ENCODE assay signal across 1 cellular context in the genomic region with DNA sequence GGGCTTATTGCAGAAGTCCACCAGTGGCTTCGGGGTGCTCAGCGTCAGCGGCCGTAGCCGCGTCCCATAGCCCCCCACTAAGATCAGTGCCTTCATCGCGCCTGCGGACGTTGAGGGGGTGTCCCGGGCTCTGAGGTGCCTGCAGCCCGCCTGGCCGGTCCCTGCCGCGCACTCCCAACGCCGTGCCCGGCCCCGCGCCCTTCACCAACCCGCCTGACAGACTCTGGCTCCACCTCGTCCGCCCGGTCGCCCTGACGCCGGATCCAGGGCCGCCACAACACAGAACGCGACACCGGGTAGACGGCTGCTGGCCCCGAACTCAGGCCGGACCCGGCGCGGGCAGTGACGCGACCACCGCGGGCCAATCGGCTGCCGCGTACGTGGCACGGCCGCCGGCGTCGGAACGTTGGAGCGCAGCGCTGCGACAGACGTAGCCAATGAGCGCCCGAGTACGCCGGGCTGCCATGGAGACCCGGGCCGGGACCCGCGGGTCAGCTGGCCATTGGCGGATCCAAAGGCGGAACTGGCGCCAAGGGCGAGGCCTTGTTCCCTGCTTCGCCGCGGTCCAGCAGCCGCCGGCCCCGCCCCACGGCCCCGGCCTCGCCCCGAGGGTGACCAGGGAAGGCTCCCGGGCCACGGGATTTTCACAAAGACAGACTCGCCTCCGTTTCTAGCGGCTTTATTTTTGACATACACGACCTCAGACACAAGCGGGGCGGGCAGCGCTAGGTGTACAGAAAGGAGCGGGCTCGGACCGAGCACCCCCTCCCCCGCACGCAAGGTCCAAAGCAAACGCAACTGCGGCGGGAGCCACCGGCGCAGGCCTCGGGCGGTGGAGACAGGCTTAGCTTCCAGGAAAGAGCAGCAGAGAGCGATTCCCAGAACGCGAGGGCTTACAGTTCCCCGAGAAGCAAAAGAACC.
TF ChIP-seq lines count a peak whose summit lies in the region.

Gene GMPPB, minus strand, starts transcription at position 321 of the 921 bp plus-strand sequence. Its CDS starts 225 bp downstream, at position 96.

TF ChIP-seq in H1, 55 proteins besides CTCF, POLR2A, EP300 and RAD21:
- peak; percentile 88 for TF ChIP-seq KDM4A (IDR thresholded peaks at IDR 0.05; ENCODE audit: low read depth, low read length, severe bottlenecking)
- TF ChIP-seq GTF2F1 (IDR thresholded peaks at IDR 0.05; ENCODE audit: borderline replicate concordance, low read depth, low read length), result no peak
- no peak; the same call in none of the 2 replicates for TF ChIP-seq MAX (IDR thresholded peaks at IDR 0.05)
- TF ChIP-seq BACH1 (IDR thresholded peaks at IDR 0.05; ENCODE audit: low read length), result no peak
- peak; percentile 88 for TF ChIP-seq ASH2L (IDR thresholded peaks at IDR 0.05; ENCODE audit: low read length)
- TF ChIP-seq FOSL1 (IDR thresholded peaks at IDR 0.05; ENCODE audit: insufficient read depth, low read depth, low read length), result no peak
- TF ChIP-seq POLR2AphosphoS5 (IDR thresholded peaks at IDR 0.05; ENCODE audit: low read depth, low read length), result peak; percentile 52
- no peak for TF ChIP-seq SUZ12 (IDR thresholded peaks at IDR 0.05; ENCODE audit: low read length)
- TF ChIP-seq, protein P1, sequence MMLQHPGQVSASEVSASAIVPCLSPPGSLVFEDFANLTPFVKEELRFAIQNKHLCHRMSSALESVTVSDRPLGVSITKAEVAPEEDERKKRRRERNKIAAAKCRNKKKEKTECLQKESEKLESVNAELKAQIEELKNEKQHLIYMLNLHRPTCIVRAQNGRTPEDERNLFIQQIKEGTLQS (IDR thresholded peaks at IDR 0.05; ENCODE audit: insufficient read depth, low read depth, low read length), result peak; percentile 71
- no peak for TF ChIP-seq SAP30 (IDR thresholded peaks at IDR 0.05; ENCODE audit: insufficient read depth, insufficient replicate concordance, low read length)
- TF ChIP-seq RFX5 (IDR thresholded peaks at IDR 0.05; ENCODE audit: borderline replicate concordance, low read depth, low read length), result no peak
- peak; percentile 76 for TF ChIP-seq PHF8 (conservative IDR thresholded peaks at IDR 0.05; ENCODE audit: low read depth, low read length)
- no peak for TF ChIP-seq GABPA (IDR thresholded peaks at IDR 0.05; ENCODE audit: borderline replicate concordance, insufficient read depth, low read length)
- TF ChIP-seq JUND (IDR thresholded peaks at IDR 0.05; ENCODE audit: low read length), result no peak
- no peak for TF ChIP-seq CTBP2 (IDR thresholded peaks at IDR 0.05; ENCODE audit: borderline replicate concordance, insufficient read depth, insufficient read length, low read length)
- TF ChIP-seq TAF7 (optimal IDR thresholded peaks at IDR 0.05; ENCODE audit: borderline replicate concordance, low read depth, low read length), result peak; percentile 52
- peak; percentile 89 for TF ChIP-seq KDM5A (IDR thresholded peaks at IDR 0.05; ENCODE audit: low read length)
- no peak for TF ChIP-seq CHD1 (IDR thresholded peaks at IDR 0.05; ENCODE audit: low read depth, low read length)
- peak; percentile 18; the same call in 1 of the 2 replicates for TF ChIP-seq SP1 (IDR thresholded peaks at IDR 0.05; ENCODE audit: low read depth, low read length)
- no peak for TF ChIP-seq SIX5 (IDR thresholded peaks at IDR 0.05; ENCODE audit: low read depth, low read length)
- TF ChIP-seq JUN (IDR thresholded peaks at IDR 0.05; ENCODE audit: low read depth, low read length), result no peak
- TF ChIP-seq RBBP5 (IDR thresholded peaks at IDR 0.05; ENCODE audit: borderline replicate concordance, low read depth, low read length), result peak; percentile 1; the same call in 1 of the 2 replicates
- no peak for TF ChIP-seq ATF2 (IDR thresholded peaks at IDR 0.05; ENCODE audit: low read length)
- TF ChIP-seq SP2 (IDR thresholded peaks at IDR 0.05; ENCODE audit: low read length), result no peak
- TF ChIP-seq CBX8 (IDR thresholded peaks at IDR 0.05; ENCODE audit: borderline replicate concordance, low read depth, low read length), result no peak
- TF ChIP-seq EGR1 (IDR thresholded peaks at IDR 0.05; ENCODE audit: borderline replicate concordance, low read depth, low read length), result no peak
- peak; percentile 72 for TF ChIP-seq TAF1 (IDR thresholded peaks at IDR 0.05; ENCODE audit: low read depth, low read length)
- TF ChIP-seq SP4 (IDR thresholded peaks at IDR 0.05; ENCODE audit: low read length), result 0 out of 2 replicates have a peak, but pooled peaks have one; percentile 75
- 0 out of 2 replicates have a peak, but pooled peaks have one; percentile 30 for TF ChIP-seq USF2 (IDR thresholded peaks at IDR 0.05; ENCODE audit: low read length)
- TF ChIP-seq, protein P2, sequence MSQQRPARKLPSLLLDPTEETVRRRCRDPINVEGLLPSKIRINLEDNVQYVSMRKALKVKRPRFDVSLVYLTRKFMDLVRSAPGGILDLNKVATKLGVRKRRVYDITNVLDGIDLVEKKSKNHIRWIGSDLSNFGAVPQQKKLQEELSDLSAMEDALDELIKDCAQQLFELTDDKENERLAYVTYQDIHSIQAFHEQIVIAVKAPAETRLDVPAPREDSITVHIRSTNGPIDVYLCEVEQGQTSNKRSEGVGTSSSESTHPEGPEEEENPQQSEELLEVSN (IDR thresholded peaks at IDR 0.05), result peak; percentile 53; the same call in 1 of the 2 replicates
- TF ChIP-seq TCF12 (IDR thresholded peaks at IDR 0.05; ENCODE audit: low read depth, low read length), result no peak
- peak; percentile 38 to 75; a peak in 2 of 4 replicates for TF ChIP-seq SIN3A (conservative IDR thresholded peaks at IDR 0.05 in 1 of 2, IDR thresholded peaks at IDR 0.05 in 1 of 2; ENCODE audit: low read depth in 1 of 2, low read length in 2 of 2)
- TF ChIP-seq CHD2 (IDR thresholded peaks at IDR 0.05; ENCODE audit: low read length), result no peak
- no peak for TF ChIP-seq SIRT6 (IDR thresholded peaks at IDR 0.05; ENCODE audit: low read length)
- no peak for TF ChIP-seq CBX5 (IDR thresholded peaks at IDR 0.05; ENCODE audit: low read depth, low read length)
- peak; percentile 98 for TF ChIP-seq CREB1 (IDR thresholded peaks at IDR 0.05)
- no peak for TF ChIP-seq MAFK (IDR thresholded peaks at IDR 0.05; ENCODE audit: low read depth, low read length)
- TF ChIP-seq, protein P3, sequence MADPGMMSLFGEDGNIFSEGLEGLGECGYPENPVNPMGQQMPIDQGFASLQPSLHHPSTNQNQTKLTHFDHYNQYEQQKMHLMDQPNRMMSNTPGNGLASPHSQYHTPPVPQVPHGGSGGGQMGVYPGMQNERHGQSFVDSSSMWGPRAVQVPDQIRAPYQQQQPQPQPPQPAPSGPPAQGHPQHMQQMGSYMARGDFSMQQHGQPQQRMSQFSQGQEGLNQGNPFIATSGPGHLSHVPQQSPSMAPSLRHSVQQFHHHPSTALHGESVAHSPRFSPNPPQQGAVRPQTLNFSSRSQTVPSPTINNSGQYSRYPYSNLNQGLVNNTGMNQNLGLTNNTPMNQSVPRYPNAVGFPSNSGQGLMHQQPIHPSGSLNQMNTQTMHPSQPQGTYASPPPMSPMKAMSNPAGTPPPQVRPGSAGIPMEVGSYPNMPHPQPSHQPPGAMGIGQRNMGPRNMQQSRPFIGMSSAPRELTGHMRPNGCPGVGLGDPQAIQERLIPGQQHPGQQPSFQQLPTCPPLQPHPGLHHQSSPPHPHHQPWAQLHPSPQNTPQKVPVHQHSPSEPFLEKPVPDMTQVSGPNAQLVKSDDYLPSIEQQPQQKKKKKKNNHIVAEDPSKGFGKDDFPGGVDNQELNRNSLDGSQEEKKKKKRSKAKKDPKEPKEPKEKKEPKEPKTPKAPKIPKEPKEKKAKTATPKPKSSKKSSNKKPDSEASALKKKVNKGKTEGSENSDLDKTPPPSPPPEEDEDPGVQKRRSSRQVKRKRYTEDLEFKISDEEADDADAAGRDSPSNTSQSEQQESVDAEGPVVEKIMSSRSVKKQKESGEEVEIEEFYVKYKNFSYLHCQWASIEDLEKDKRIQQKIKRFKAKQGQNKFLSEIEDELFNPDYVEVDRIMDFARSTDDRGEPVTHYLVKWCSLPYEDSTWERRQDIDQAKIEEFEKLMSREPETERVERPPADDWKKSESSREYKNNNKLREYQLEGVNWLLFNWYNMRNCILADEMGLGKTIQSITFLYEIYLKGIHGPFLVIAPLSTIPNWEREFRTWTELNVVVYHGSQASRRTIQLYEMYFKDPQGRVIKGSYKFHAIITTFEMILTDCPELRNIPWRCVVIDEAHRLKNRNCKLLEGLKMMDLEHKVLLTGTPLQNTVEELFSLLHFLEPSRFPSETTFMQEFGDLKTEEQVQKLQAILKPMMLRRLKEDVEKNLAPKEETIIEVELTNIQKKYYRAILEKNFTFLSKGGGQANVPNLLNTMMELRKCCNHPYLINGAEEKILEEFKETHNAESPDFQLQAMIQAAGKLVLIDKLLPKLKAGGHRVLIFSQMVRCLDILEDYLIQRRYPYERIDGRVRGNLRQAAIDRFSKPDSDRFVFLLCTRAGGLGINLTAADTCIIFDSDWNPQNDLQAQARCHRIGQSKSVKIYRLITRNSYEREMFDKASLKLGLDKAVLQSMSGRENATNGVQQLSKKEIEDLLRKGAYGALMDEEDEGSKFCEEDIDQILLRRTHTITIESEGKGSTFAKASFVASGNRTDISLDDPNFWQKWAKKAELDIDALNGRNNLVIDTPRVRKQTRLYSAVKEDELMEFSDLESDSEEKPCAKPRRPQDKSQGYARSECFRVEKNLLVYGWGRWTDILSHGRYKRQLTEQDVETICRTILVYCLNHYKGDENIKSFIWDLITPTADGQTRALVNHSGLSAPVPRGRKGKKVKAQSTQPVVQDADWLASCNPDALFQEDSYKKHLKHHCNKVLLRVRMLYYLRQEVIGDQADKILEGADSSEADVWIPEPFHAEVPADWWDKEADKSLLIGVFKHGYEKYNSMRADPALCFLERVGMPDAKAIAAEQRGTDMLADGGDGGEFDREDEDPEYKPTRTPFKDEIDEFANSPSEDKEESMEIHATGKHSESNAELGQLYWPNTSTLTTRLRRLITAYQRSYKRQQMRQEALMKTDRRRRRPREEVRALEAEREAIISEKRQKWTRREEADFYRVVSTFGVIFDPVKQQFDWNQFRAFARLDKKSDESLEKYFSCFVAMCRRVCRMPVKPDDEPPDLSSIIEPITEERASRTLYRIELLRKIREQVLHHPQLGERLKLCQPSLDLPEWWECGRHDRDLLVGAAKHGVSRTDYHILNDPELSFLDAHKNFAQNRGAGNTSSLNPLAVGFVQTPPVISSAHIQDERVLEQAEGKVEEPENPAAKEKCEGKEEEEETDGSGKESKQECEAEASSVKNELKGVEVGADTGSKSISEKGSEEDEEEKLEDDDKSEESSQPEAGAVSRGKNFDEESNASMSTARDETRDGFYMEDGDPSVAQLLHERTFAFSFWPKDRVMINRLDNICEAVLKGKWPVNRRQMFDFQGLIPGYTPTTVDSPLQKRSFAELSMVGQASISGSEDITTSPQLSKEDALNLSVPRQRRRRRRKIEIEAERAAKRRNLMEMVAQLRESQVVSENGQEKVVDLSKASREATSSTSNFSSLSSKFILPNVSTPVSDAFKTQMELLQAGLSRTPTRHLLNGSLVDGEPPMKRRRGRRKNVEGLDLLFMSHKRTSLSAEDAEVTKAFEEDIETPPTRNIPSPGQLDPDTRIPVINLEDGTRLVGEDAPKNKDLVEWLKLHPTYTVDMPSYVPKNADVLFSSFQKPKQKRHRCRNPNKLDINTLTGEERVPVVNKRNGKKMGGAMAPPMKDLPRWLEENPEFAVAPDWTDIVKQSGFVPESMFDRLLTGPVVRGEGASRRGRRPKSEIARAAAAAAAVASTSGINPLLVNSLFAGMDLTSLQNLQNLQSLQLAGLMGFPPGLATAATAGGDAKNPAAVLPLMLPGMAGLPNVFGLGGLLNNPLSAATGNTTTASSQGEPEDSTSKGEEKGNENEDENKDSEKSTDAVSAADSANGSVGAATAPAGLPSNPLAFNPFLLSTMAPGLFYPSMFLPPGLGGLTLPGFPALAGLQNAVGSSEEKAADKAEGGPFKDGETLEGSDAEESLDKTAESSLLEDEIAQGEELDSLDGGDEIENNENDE (IDR thresholded peaks at IDR 0.05; ENCODE audit: insufficient replicate concordance, low read length), result no peak
- TF ChIP-seq RNF2 (IDR thresholded peaks at IDR 0.05; ENCODE audit: borderline replicate concordance, low read depth, low read length, missing control alignments, poor library complexity, severe bottlenecking), result no peak
- TF ChIP-seq TEAD4 (IDR thresholded peaks at IDR 0.05; ENCODE audit: low read depth, low read length), result no peak
- TF ChIP-seq HDAC2 (IDR thresholded peaks at IDR 0.05; ENCODE audit: borderline replicate concordance in 1 of 2, low read depth in 2 of 2, low read length in 2 of 2), result peak in 1 of 2 experiments; percentile 86; a peak in 2 of 4 replicates
- TF ChIP-seq RXRA (IDR thresholded peaks at IDR 0.05; ENCODE audit: insufficient read depth, low read depth, low read length), result no peak
- no peak for TF ChIP-seq HDAC6 (IDR thresholded peaks at IDR 0.05; ENCODE audit: low read depth, low read length)
- TF ChIP-seq ZNF274 (IDR thresholded peaks at IDR 0.05; ENCODE audit: borderline replicate concordance, extremely low read depth, low read length), result no peak
- peak; percentile 31; the same call in 1 of the 2 replicates for TF ChIP-seq TBP (IDR thresholded peaks at IDR 0.05; ENCODE audit: low read depth, low read length)
- peak; percentile 71 for TF ChIP-seq SRF (IDR thresholded peaks at IDR 0.05; ENCODE audit: low read depth, low read length)
